8 cellular contexts compared by ENCODE assay signal in the genomic region with DNA sequence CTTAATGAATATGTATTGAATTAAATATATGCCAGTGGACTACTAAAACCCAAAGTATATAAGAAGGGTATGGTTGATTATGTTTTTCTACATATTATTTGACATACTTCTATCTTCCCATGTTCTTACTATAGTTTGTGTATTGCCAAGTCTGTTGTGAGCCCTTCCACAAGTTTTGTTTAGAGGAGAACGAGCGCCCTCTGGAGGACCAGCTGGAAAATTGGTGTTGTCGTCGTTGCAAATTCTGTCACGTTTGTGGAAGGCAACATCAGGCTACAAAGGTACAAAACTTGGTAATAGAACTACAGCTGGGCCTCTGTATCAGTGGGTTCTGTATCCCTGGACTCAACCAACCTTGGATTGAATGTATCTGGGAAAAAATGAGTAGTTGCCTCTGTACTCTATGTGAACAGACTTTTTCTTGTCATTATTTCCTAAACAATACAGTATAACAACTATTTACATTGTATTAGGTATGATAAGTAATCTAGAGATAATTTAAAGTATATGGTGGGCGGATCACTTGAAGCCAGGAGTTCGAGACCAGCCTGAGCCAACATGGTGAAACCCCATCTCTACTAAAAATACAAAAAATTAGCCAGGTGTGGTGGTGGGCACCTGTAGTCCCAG. TPM values are rescaled to one million over a fixed set of nuclear protein-coding genes. Genes with fewer than 3 reads are reported as not detected.
DNase-seq lines count a peak whose midpoint lies in the region; ATAC-seq, FAIRE-seq and TF ChIP-seq lines count a peak whose summit lies in the region.

No MANE protein-coding gene starts in this region.

- H3K4me1 Mint-ChIP-seq in H9: no peaks in the 10 kb centered on the region
- H3K4me1 Mint-ChIP-seq in activated CD4-positive, alpha-beta T cell treated with anti-CD3 and anti-CD28 coated beads, Interleukin-2, amount 10 ng/mL, durations not matched to agents 24 days and 14 days: peaks cover 10% of the 10 kb centered on the region

- no peak overlapping the region for H2BK15ac ChIP-seq in H9 (ENCODE audit: low read depth, low read length)

- intact Hi-C loops in activated CD4-positive, alpha-beta T cell treated with anti-CD3 and anti-CD28 coated beads, Interleukin-2, amount 10 ng/mL, durations not matched to agents 24 days and 14 days (cut with micrococcal nuclease): loop anchor here (1.0 to 5.0 kb wide), 4 partner anchors 53 to 342 kb away; a partner anchor contains a TSS
- intact Hi-C loops in right lobe of liver (cut with DNase I): no loop called here

- H3K27ac Mint-ChIP-seq in H9: 0 out of 7 replicates have a peak overlapping the region, but pooled peaks of 1 of the 3 experiments have one; percentile 32
- H3K27ac Mint-ChIP-seq in activated CD4-positive, alpha-beta T cell treated with anti-CD3 and anti-CD28 coated beads, Interleukin-2, amount 10 ng/mL, durations not matched to agents 24 days and 14 days: peak overlapping the region; percentile 3

- no peak overlapping the region for H2AFZ ChIP-seq in H9 (ENCODE audit: low read length)

- H3K79me2 ChIP-seq in H9 (ENCODE audit: insufficient read depth, low read length): no peaks in the 10 kb centered on the region

- H3K9ac ChIP-seq in H9 (ENCODE audit: extremely low read depth, insufficient read length, low read length): no peak overlapping the region

- H3K14ac ChIP-seq in H9 (ENCODE audit: insufficient read depth, low read length): no peak overlapping the region

- no peaks in the 10 kb centered on the region for H3K9me3 Mint-ChIP-seq in H9
- H3K9me3 Mint-ChIP-seq in activated CD4-positive, alpha-beta T cell treated with anti-CD3 and anti-CD28 coated beads, Interleukin-2, amount 10 ng/mL, durations not matched to agents 24 days and 14 days: no peaks in the 10 kb centered on the region

- TF ChIP-seq POLR2A in right lobe of liver (IDR thresholded peaks at IDR 0.05): no peak

- H2BK12ac ChIP-seq in H9 (ENCODE audit: insufficient read length, low read depth, low read length): no peak overlapping the region

- H2BK5ac ChIP-seq in H9 (ENCODE audit: insufficient read length, low read length): no peak overlapping the region

- no peak overlapping the region for H4K5ac ChIP-seq in H9 (ENCODE audit: insufficient read length, low read depth, low read length)

- peaks cover 22 to 72% (median 69%) of the 10 kb centered on the region in 3 experiments for H3K36me3 Mint-ChIP-seq in H9 (ENCODE audit: insufficient read depth in 1 of 3, low read depth in 3 of 3)
- peaks cover 42% of the 10 kb centered on the region for H3K36me3 Mint-ChIP-seq in activated CD4-positive, alpha-beta T cell treated with anti-CD3 and anti-CD28 coated beads, Interleukin-2, amount 10 ng/mL, durations not matched to agents 24 days and 14 days (ENCODE audit: low read depth)

- H3T11ph ChIP-seq in H9 (ENCODE audit: low read length): no peak overlapping the region

- no peaks in the 10 kb centered on the region for H3K79me1 ChIP-seq in H9 (ENCODE audit: insufficient read depth, low read depth, low read length, poor library complexity, severe bottlenecking)

- H3K4me3 ChIP-seq in right lobe of liver: no peak overlapping the region

- H2AK5ac ChIP-seq in H9 (ENCODE audit: insufficient read length, low read length): no peak overlapping the region

- H3K4me3 Mint-ChIP-seq in H9: no peak overlapping the region
- H3K4me3 Mint-ChIP-seq in activated CD4-positive, alpha-beta T cell treated with anti-CD3 and anti-CD28 coated beads, Interleukin-2, amount 10 ng/mL, durations not matched to agents 24 days and 14 days: no peak overlapping the region

- H3K4ac ChIP-seq in H9 (ENCODE audit: low read depth, low read length): no peak overlapping the region

- H2BK20ac ChIP-seq in H9 (ENCODE audit: low read depth, low read length, poor library complexity, severe bottlenecking): no peak overlapping the region

- H3K27ac ChIP-seq in H9 (ENCODE audit: insufficient read length, low read depth, low read length): no peak overlapping the region
- no peak overlapping the region for H3K27ac ChIP-seq in right lobe of liver

- H3K27me3 ChIP-seq in H9 (ENCODE audit: insufficient read depth, low read length) (no peaks in the 10 kb centered on the region), right lobe of liver (no peaks in the 10 kb centered on the region)

- H3K36me3 ChIP-seq in right lobe of liver: peaks cover 8 to 88% (median 35%) of the 10 kb centered on the region in 4 donors

- FAIRE-seq in colon (lab: Jason Lieb, UNC): peak; percentile 57

- no peak overlapping the region for H4K8ac ChIP-seq in H9 (replicated peaks; ENCODE audit: insufficient read length, low read depth, low read length)

- H4K20me1 ChIP-seq in H9 (ENCODE audit: control insufficient read depth, insufficient read depth, insufficient read length): no peaks in the 10 kb centered on the region

- TF ChIP-seq CTCF in H9 (conservative IDR thresholded peaks at IDR 0.05) (peak; percentile 89), right lobe of liver (IDR thresholded peaks at IDR 0.05) (peak; percentile 75 to 80 (median 79))

- no peak overlapping the region for H3K18ac ChIP-seq in H9 (ENCODE audit: insufficient read length, low read depth, low read length)

- H3K27me3 Mint-ChIP-seq in H9 (ENCODE audit: low read depth): no peaks in the 10 kb centered on the region
- H3K27me3 Mint-ChIP-seq in activated CD4-positive, alpha-beta T cell treated with anti-CD3 and anti-CD28 coated beads, Interleukin-2, amount 10 ng/mL, durations not matched to agents 24 days and 14 days: no peaks in the 10 kb centered on the region

- no peak overlapping the region for H3K23ac ChIP-seq in H9 (ENCODE audit: insufficient read length, low read depth, low read length)

- H3K9me3 ChIP-seq in H9 (ENCODE audit: control insufficient read depth, low read depth, low read length) (no peaks in the 10 kb centered on the region), right lobe of liver (no peaks in the 10 kb centered on the region)

- no peaks in the 10 kb centered on the region for H3K23me2 ChIP-seq in H9 (ENCODE audit: insufficient read length, low read depth, low read length, poor library complexity, severe bottlenecking)

- WGBS in H9 (ENCODE audit: extremely low coverage, insufficient read length, low lambda C conversion rate): no CpG with 5 or more reads among the region's 7 CpGs
- WGBS in right lobe of liver (ENCODE audit: insufficient coverage, low coverage, low lambda C conversion rate, missing lambda C conversion rate): 26% methylated on average over 7 of the region's 7 CpGs

- DNase-seq in AG08396 (ENCODE audit: low spot score) (peak; percentile 75), H9 (peak; percentile 74), NCI-H526 (lab: John Stamatoyannopoulos, UW) (peak; percentile 80 to 88), right lobe of liver (peak; percentile 44 to 69 (median 58))
- DNase-seq in activated CD4-positive, alpha-beta T cell treated with anti-CD3 and anti-CD28 coated beads, Interleukin-2, amount 10 ng/mL, durations not matched to agents 24 days and 14 days: peak; percentile 93
- DNase-seq in stimulated activated CD8-positive, alpha-beta memory T cell treated with anti-CD3 and anti-CD28 coated beads, Interleukin-12 subunit alpha, Interleukin-12 subunit beta, amount 100 ng/mL, for 1 hour (ENCODE audit: low read depth): peak; percentile 70

- no peak overlapping the region for H3K56ac ChIP-seq in H9 (ENCODE audit: insufficient read length, low read depth, low read length)

- H3K4me1 ChIP-seq in H9 (ENCODE audit: insufficient read depth, low read length) (no peaks in the 10 kb centered on the region), right lobe of liver (no peaks in the 10 kb centered on the region)

- H2BK120ac ChIP-seq in H9 (ENCODE audit: low read depth, low read length, poor library complexity, severe bottlenecking): no peak overlapping the region

- no peak overlapping the region for H4K91ac ChIP-seq in H9 (ENCODE audit: insufficient read length, low read depth, low read length)

- ATAC-seq in right lobe of liver (peak; percentile 73 to 86 (median 84)), HG03457 (IDR thresholded peaks at IDR 0.05; ENCODE audit: unreplicated experiment) (no peak)

- no peak overlapping the region for H3K4me2 ChIP-seq in H9 (ENCODE audit: insufficient read depth, insufficient read length, low read length)

RNA-seq across cellular contexts. Expression of a gene that starts 38.7 kb away (rescaled TPM):
- total RNA-seq in H9 (2021) (1.6 TPM in 2 replicates), right lobe of liver (10 to 100 TPM; 21.5 to 88.3 (median 50.6) TPM)
- 0.38 and 0.65 TPM in 2 replicates for total RNA-seq in activated CD4-positive, alpha-beta T cell treated with anti-CD3 and anti-CD28 coated beads, Interleukin-2, amount 10 ng/mL, durations not matched to agents 24 days and 14 days

RNA-seq across cellular contexts. Expression of a gene that starts 42.4 kb away (rescaled TPM):
- total RNA-seq in H9 (2021): 24.5 and 26.2 TPM in 2 replicates
- total RNA-seq in activated CD4-positive, alpha-beta T cell treated with anti-CD3 and anti-CD28 coated beads, Interleukin-2, amount 10 ng/mL, durations not matched to agents 24 days and 14 days: 13.0 and 14.1 TPM in 2 replicates
- 10 to 100 TPM in 5 of 6 experiments, 1 to 10 TPM in 1; 9.2 to 31.0 (median 23.5) TPM for total RNA-seq in right lobe of liver

RNA-seq across cellular contexts. Expression of a gene that starts 52.3 kb away (rescaled TPM):
- total RNA-seq in H9 (2021): 51.7 and 62.0 TPM in 2 replicates
- 70.7 and 73.2 TPM in 2 replicates for total RNA-seq in activated CD4-positive, alpha-beta T cell treated with anti-CD3 and anti-CD28 coated beads, Interleukin-2, amount 10 ng/mL, durations not matched to agents 24 days and 14 days
- 10 to 100 TPM; 15.5 to 24.9 (median 19.5) TPM for total RNA-seq in right lobe of liver
